In genomic region chr11:49526240-49526829, GRCh38 we compare ENCODE assay signal across 8 cellular contexts.
DNase-seq lines count a peak whose midpoint lies in the region; ATAC-seq and TF ChIP-seq lines count a peak whose summit lies in the region.
"Not testable (repeated sequence)": the region's sequence is repeated elsewhere in the genome, so short reads cannot be mapped to it uniquely, and the experiment has no call there.

No MANE protein-coding gene starts in this region.

- intact Hi-C loops in activated CD4-positive, alpha-beta memory T cell treated with anti-CD3 and anti-CD28 coated beads for 36 hours (cut with micrococcal nuclease): loop anchor here (5.0 kb wide), 1 partner anchor 1219 kb away; the partner anchor contains the start of gene OR4S1
- intact Hi-C loops in uterus (cut with DNase I; ENCODE audit: low total_unique reads): not testable (repeated sequence)

- not testable (repeated sequence) for H3K27ac ChIP-seq in uterus

- H3K4me3 ChIP-seq in fibroblast of villous mesenchyme (ENCODE audit: low read depth, low read length); uterus: not testable (repeated sequence)

- CTCF ChIA-PET in activated CD4-positive, alpha-beta memory T cell treated with anti-CD3 and anti-CD28 coated beads for 36 hours (lab: Charles Lee): not testable (repeated sequence)

- H3K4me1 Mint-ChIP-seq in activated CD4-positive, alpha-beta memory T cell treated with anti-CD3 and anti-CD28 coated beads for 36 hours (ENCODE audit: low read depth): not testable (repeated sequence)

- ATAC-seq in GM21447 (IDR thresholded peaks at IDR 0.05; ENCODE audit: unreplicated experiment): peak; percentile 65
- ATAC-seq in HG03175 (IDR thresholded peaks at IDR 0.05; ENCODE audit: unreplicated experiment): peak; percentile 79

- not testable (repeated sequence) for TF ChIP-seq POLR2A in uterus (IDR thresholded peaks at IDR 0.05)

- not testable (repeated sequence) for H3K9me3 Mint-ChIP-seq in activated CD4-positive, alpha-beta memory T cell treated with anti-CD3 and anti-CD28 coated beads for 36 hours

- DNase-seq in GM04503 (ENCODE audit: low read depth): peak; percentile 7
- DNase-seq in NCI-H526 (lab: John Stamatoyannopoulos, UW): peak; percentile 28 to 53
- peak; percentile 9 for DNase-seq in activated CD4-positive, alpha-beta memory T cell treated with anti-CD3 and anti-CD28 coated beads for 36 hours
- peak; percentile 13 for DNase-seq in fibroblast of villous mesenchyme (ENCODE audit: low read depth)
- DNase-seq in midbrain (lab: John Stamatoyannopoulos, UW): peak; percentile 23
- DNase-seq in uterus: not testable (repeated sequence)

- H3K27me3 ChIP-seq in uterus: not testable (repeated sequence)

- H3K36me3 Mint-ChIP-seq in activated CD4-positive, alpha-beta memory T cell treated with anti-CD3 and anti-CD28 coated beads for 36 hours: not testable (repeated sequence)

- H3K4me1 ChIP-seq in uterus: not testable (repeated sequence)

- H3K27ac Mint-ChIP-seq in activated CD4-positive, alpha-beta memory T cell treated with anti-CD3 and anti-CD28 coated beads for 36 hours: not testable (repeated sequence)

- TF ChIP-seq CTCF in fibroblast of villous mesenchyme (IDR thresholded peaks at IDR 0.05; ENCODE audit: insufficient read depth, low read depth, low read length): peak; percentile 44
- peak in 3 of 4 experiments; percentile 7 to 41 (median 18) for TF ChIP-seq CTCF in uterus (IDR thresholded peaks at IDR 0.05)

- POLR2A ChIA-PET in activated CD4-positive, alpha-beta memory T cell treated with anti-CD3 and anti-CD28 coated beads for 36 hours (lab: Charles Lee): not testable (repeated sequence)

- not testable (repeated sequence) for H3K27me3 Mint-ChIP-seq in activated CD4-positive, alpha-beta memory T cell treated with anti-CD3 and anti-CD28 coated beads for 36 hours

- not testable (repeated sequence) for H3K36me3 ChIP-seq in uterus

- not testable (repeated sequence) for H3K4me3 Mint-ChIP-seq in activated CD4-positive, alpha-beta memory T cell treated with anti-CD3 and anti-CD28 coated beads for 36 hours

- not testable (repeated sequence) for H3K9me3 ChIP-seq in uterus
